28 cellular contexts compared by ENCODE assay signal in genomic region chr22:22196833-22197477, GRCh38. TPM values are rescaled to one million over a fixed set of nuclear protein-coding genes. Genes with fewer than 3 reads are reported as not detected.
A peak's percentile ranks its signal among the peaks of the same experiment; 100 is the strongest.
DNase-seq lines count a peak whose midpoint lies in the region; ATAC-seq and TF ChIP-seq lines count a peak whose summit lies in the region.
"Had no signal": no experiment of that assay in that cellular context is flagged by ENCODE, and none has a peak within 500 bp of the region (broad histone marks: within the 10 kb centered on the region; RNA-seq: fewer than 3 reads in every experiment).

No MANE protein-coding gene starts in this region.

- H2AFZ ChIP-seq in OCI-LY3 (ENCODE audit: low read depth, low read length): no peak overlapping the region

- peaks cover 3% of the 10 kb centered on the region for H3K4me1 Mint-ChIP-seq in activated naive CD8-positive, alpha-beta T cell treated with anti-CD3 and anti-CD28 coated beads, Interleukin-2, amount 50 U/mL, for 24 hours
- peaks cover 2% of the 10 kb centered on the region for H3K4me1 Mint-ChIP-seq in activated naive CD8-positive, alpha-beta T cell treated with anti-CD3 and anti-CD28 coated beads for 36 hours
- H3K4me1 Mint-ChIP-seq in stimulated activated naive B cell treated with anti-CD40 and anti-IgM and Interleukin-4, amounts not matched to agents 10 μg/mL and 1 μg/mL and 100 μg/mL, for 72 hours: peaks cover 56 to 69% of the 10 kb centered on the region in 2 donors
- H3K4me1 Mint-ChIP-seq: CD4-positive, CD25-positive, alpha-beta regulatory T cell had no signal

- no peak for DNase-seq in activated naive CD8-positive, alpha-beta T cell treated with anti-CD3 and anti-CD28 coated beads, Interleukin-2, amount 50 U/mL, for 24 hours
- DNase-seq in activated naive CD8-positive, alpha-beta T cell treated with anti-CD3 and anti-CD28 coated beads for 36 hours: no peak
- DNase-seq in esophagus muscularis mucosa (ENCODE audit: extremely low spot score) (peak; percentile 83), activated T-cell treated with anti-CD3 and anti-CD28 coated beads for 4 hours (no peak), GM13977 (ENCODE audit: low spot score) (no peak)
- no peak for DNase-seq in stimulated activated naive B cell treated with anti-CD40 and anti-IgM and Interleukin-4, amounts not matched to agents 10 μg/mL and 1 μg/mL and 100 μg/mL, for 72 hours
- DNase-seq in effector CD8-positive, alpha-beta T cell (lab: John Stamatoyannopoulos, UW): no peak
- DNase-seq: ACHN; CD4-positive, CD25-positive, alpha-beta regulatory T cell; DMS153; DND-41; NCI-H1105 treated with DMSO at 0.1 percent for 48 hours; NCI-H146; NCI-H1930; NCI-H2107; NCI-H446; NCI-H524 treated with DMSO at 0.1 percent for 48 hours; NCI-H82; NK-92 treated with Interleukin-12 subunit alpha and Interleukin-12 subunit beta, amount 100 ng/mL, for 24 hours; OCI-M1; SIG-M5; SW 1271 had no signal

- H3K27me3 ChIP-seq in OCI-LY3 (ENCODE audit: low read depth, low read length): peaks cover 3% of the 10 kb centered on the region; the same call in 1 of the 2 replicates
- H3K27me3 ChIP-seq in esophagus muscularis mucosa: peaks cover 0 to 53% (median 6%) of the 10 kb centered on the region in 4 donors

- no peaks in the 10 kb centered on the region for H3K9me3 Mint-ChIP-seq in activated naive CD8-positive, alpha-beta T cell treated with anti-CD3 and anti-CD28 coated beads, Interleukin-2, amount 50 U/mL, for 24 hours
- no peaks in the 10 kb centered on the region for H3K9me3 Mint-ChIP-seq in activated naive CD8-positive, alpha-beta T cell treated with anti-CD3 and anti-CD28 coated beads for 36 hours
- no peaks in the 10 kb centered on the region for H3K9me3 Mint-ChIP-seq in stimulated activated naive B cell treated with anti-CD40 and anti-IgM and Interleukin-4, amounts not matched to agents 10 μg/mL and 1 μg/mL and 100 μg/mL, for 72 hours
- H3K9me3 Mint-ChIP-seq: IgD-negative memory B cell had no signal

- 64% methylated on average over 5 of the region's 5 CpGs for WGBS in esophagus muscularis mucosa

- H3K4me3 Mint-ChIP-seq in activated naive CD8-positive, alpha-beta T cell treated with anti-CD3 and anti-CD28 coated beads, Interleukin-2, amount 50 U/mL, for 24 hours: no peak overlapping the region
- H3K4me3 Mint-ChIP-seq in activated naive CD8-positive, alpha-beta T cell treated with anti-CD3 and anti-CD28 coated beads for 36 hours: no peak overlapping the region
- H3K4me3 Mint-ChIP-seq in stimulated activated naive B cell treated with anti-CD40 and anti-IgM and Interleukin-4, amounts not matched to agents 10 μg/mL and 1 μg/mL and 100 μg/mL, for 72 hours: peak overlapping the region in 1 of 2 donors; percentile 44
- H3K4me3 Mint-ChIP-seq: CD4-positive, CD25-positive, alpha-beta regulatory T cell had no signal

- TF ChIP-seq CTCF in OCI-LY3 (IDR thresholded peaks at IDR 0.05; ENCODE audit: low read depth, low read length): no peak
- TF ChIP-seq CTCF in esophagus muscularis mucosa (IDR thresholded peaks at IDR 0.05): no peak
- TF ChIP-seq CTCF in GM13977 (IDR thresholded peaks at IDR 0.05; ENCODE audit: extremely low read depth, insufficient read depth, missing control alignments): no peak

- no peak overlapping the region for H3K4me3 ChIP-seq in OCI-LY3 (ENCODE audit: low read length)
- H3K4me3 ChIP-seq in esophagus muscularis mucosa: no peak overlapping the region
- H3K4me3 ChIP-seq: SK-N-MC had no signal

- H3K27me3 Mint-ChIP-seq in activated naive CD8-positive, alpha-beta T cell treated with anti-CD3 and anti-CD28 coated beads, Interleukin-2, amount 50 U/mL, for 24 hours: peaks cover 6% of the 10 kb centered on the region
- H3K27me3 Mint-ChIP-seq in activated naive CD8-positive, alpha-beta T cell treated with anti-CD3 and anti-CD28 coated beads for 36 hours: peaks cover 23% of the 10 kb centered on the region
- H3K27me3 Mint-ChIP-seq in stimulated activated naive B cell treated with anti-CD40 and anti-IgM and Interleukin-4, amounts not matched to agents 10 μg/mL and 1 μg/mL and 100 μg/mL, for 72 hours: no peaks in the 10 kb centered on the region
- H3K27me3 Mint-ChIP-seq: IgD-negative memory B cell had no signal

- no peak overlapping the region for H3K9ac ChIP-seq in OCI-LY3 (ENCODE audit: low read length)

- peak overlapping the region; percentile 90 for H3K4me2 ChIP-seq in OCI-LY3 (ENCODE audit: low read length)

- H3K4me1 ChIP-seq in OCI-LY3 (ENCODE audit: low read length): peaks cover 53% of the 10 kb centered on the region
- H3K4me1 ChIP-seq in esophagus muscularis mucosa: no peaks in the 10 kb centered on the region

- H3K36me3 Mint-ChIP-seq in activated naive CD8-positive, alpha-beta T cell treated with anti-CD3 and anti-CD28 coated beads, Interleukin-2, amount 50 U/mL, for 24 hours (ENCODE audit: low read depth): no peaks in the 10 kb centered on the region
- no peaks in the 10 kb centered on the region for H3K36me3 Mint-ChIP-seq in activated naive CD8-positive, alpha-beta T cell treated with anti-CD3 and anti-CD28 coated beads for 36 hours
- peaks cover 0 to under 1% of the 10 kb centered on the region in 2 donors for H3K36me3 Mint-ChIP-seq in stimulated activated naive B cell treated with anti-CD40 and anti-IgM and Interleukin-4, amounts not matched to agents 10 μg/mL and 1 μg/mL and 100 μg/mL, for 72 hours
- H3K36me3 Mint-ChIP-seq: CD4-positive, CD25-positive, alpha-beta regulatory T cell had no signal

- no peaks in the 10 kb centered on the region for H3K9me3 ChIP-seq in OCI-LY3 (ENCODE audit: insufficient read depth, low read length)
- no peaks in the 10 kb centered on the region for H3K9me3 ChIP-seq in esophagus muscularis mucosa

- no peak for TF ChIP-seq POLR2A in esophagus muscularis mucosa (IDR thresholded peaks at IDR 0.05; ENCODE audit: low read depth)

- H3K79me2 ChIP-seq in OCI-LY3 (ENCODE audit: low read length): no peaks in the 10 kb centered on the region

- H3K36me3 ChIP-seq in OCI-LY3 (replicated peaks; ENCODE audit: low read depth, low read length): no peaks in the 10 kb centered on the region
- no peaks in the 10 kb centered on the region for H3K36me3 ChIP-seq in esophagus muscularis mucosa

- TF ChIP-seq EP300 in esophagus muscularis mucosa (IDR thresholded peaks at IDR 0.05): no peak

- H3K27ac ChIP-seq in OCI-LY3 (ENCODE audit: low read length): peak overlapping the region; percentile 59
- H3K27ac ChIP-seq in esophagus muscularis mucosa (replicated peaks in 1 of 4): no peak overlapping the region
- H3K27ac ChIP-seq: 22Rv1, HL-60, SK-N-MC had no signal

- H4K20me1 ChIP-seq in OCI-LY3 (ENCODE audit: insufficient read depth, low read length): no peaks in the 10 kb centered on the region

- intact Hi-C loops in esophagus muscularis mucosa (cut with DNase I): no loop called here

- in situ Hi-C loops in GM13977 (cut with MboI; ENCODE audit: low pct_unique_long_range_greater_than_20kb, low sequenced_read_pairs, unreplicated experiment): no loop called here

- ATAC-seq in activated naive CD8-positive, alpha-beta T cell treated with anti-CD3 and anti-CD28 coated beads, Interleukin-2, amount 50 U/mL, for 24 hours: no peak
- no peak for ATAC-seq in stimulated activated naive B cell treated with anti-CD40 and anti-IgM and Interleukin-4, amounts not matched to agents 10 μg/mL and 1 μg/mL and 100 μg/mL, for 72 hours (replicated peaks)

- H3K27ac Mint-ChIP-seq in activated naive CD8-positive, alpha-beta T cell treated with anti-CD3 and anti-CD28 coated beads, Interleukin-2, amount 50 U/mL, for 24 hours: peak overlapping the region; percentile 49
- no peak overlapping the region for H3K27ac Mint-ChIP-seq in activated naive CD8-positive, alpha-beta T cell treated with anti-CD3 and anti-CD28 coated beads for 36 hours
- H3K27ac Mint-ChIP-seq in stimulated activated naive B cell treated with anti-CD40 and anti-IgM and Interleukin-4, amounts not matched to agents 10 μg/mL and 1 μg/mL and 100 μg/mL, for 72 hours: peak overlapping the region; percentile 3
- H3K27ac Mint-ChIP-seq: CD4-positive, CD25-positive, alpha-beta regulatory T cell had no signal

RNA-seq across cellular contexts. Expression of gene VPREB1, which starts 47.6 kb away (rescaled TPM):
- not detected for total RNA-seq in activated naive CD8-positive, alpha-beta T cell treated with anti-CD3 and anti-CD28 coated beads for 36 hours
- not detected for total RNA-seq in esophagus muscularis mucosa
- total RNA-seq: CD4-positive, CD25-positive, alpha-beta regulatory T cell; M059J had no signal
